Comparison of ENCODE assay signal across 21 cellular contexts in genomic region chr10:95196053-95196452, GRCh38. TPM values are rescaled to one million over a fixed set of nuclear protein-coding genes. Genes with fewer than 3 reads are reported as not detected.
DNase-seq lines count a peak whose midpoint lies in the region; ATAC-seq and TF ChIP-seq lines count a peak whose summit lies in the region.
"Had no signal": no experiment of that assay in that cellular context is flagged by ENCODE, and none has a peak within 500 bp of the region (broad histone marks: within the 10 kb centered on the region; RNA-seq: fewer than 3 reads in every experiment).

No MANE protein-coding gene starts in this region.

- ATAC-seq in HG03457 (IDR thresholded peaks at IDR 0.05; ENCODE audit: unreplicated experiment), result no peak
- ATAC-seq: GM12878, K562, left cardiac atrium had no signal

- H3K27ac Mint-ChIP-seq in activated T-helper 1 cell treated with anti-CD3 and anti-CD28 coated beads, Interleukin-12 subunit alpha, Interleukin-12 subunit beta, Interleukin-2, Interleukin-4 antibody, amounts not matched to agents 30 ng/mL and 10 ng/mL and 1 ng/mL, durations not matched to agents 14 hours and 24 hours and 36 hours, result no peak overlapping the region
- H3K27ac Mint-ChIP-seq: nephron had no signal

- no peaks in the 10 kb centered on the region for H3K36me3 Mint-ChIP-seq in activated T-helper 1 cell treated with anti-CD3 and anti-CD28 coated beads, Interleukin-12 subunit alpha, Interleukin-12 subunit beta, Interleukin-2, Interleukin-4 antibody, amounts not matched to agents 30 ng/mL and 10 ng/mL and 1 ng/mL, durations not matched to agents 14 hours and 24 hours and 36 hours (ENCODE audit: low read depth)

- no peak overlapping the region for H3K4me3 Mint-ChIP-seq in activated T-helper 1 cell treated with anti-CD3 and anti-CD28 coated beads, Interleukin-12 subunit alpha, Interleukin-12 subunit beta, Interleukin-2, Interleukin-4 antibody, amounts not matched to agents 30 ng/mL and 10 ng/mL and 1 ng/mL, durations not matched to agents 14 hours and 24 hours and 36 hours
- H3K4me3 Mint-ChIP-seq: nephron had no signal

- TF ChIP-seq POLR2A in erythroblast (IDR thresholded peaks at IDR 0.05; ENCODE audit: low read length), result no peak

- H3K9me3 Mint-ChIP-seq in activated T-helper 1 cell treated with anti-CD3 and anti-CD28 coated beads, Interleukin-12 subunit alpha, Interleukin-12 subunit beta, Interleukin-2, Interleukin-4 antibody, amounts not matched to agents 30 ng/mL and 10 ng/mL and 1 ng/mL, durations not matched to agents 14 hours and 24 hours and 36 hours, result no peaks in the 10 kb centered on the region

- peak; percentile 22 for DNase-seq in D341Med (ENCODE audit: low spot score)
- peak; percentile 46 for DNase-seq in NCI-H446 treated with DMSO at 0.1 percent for 48 hours (lab: John Stamatoyannopoulos, UW)
- DNase-seq in head of caudate nucleus, result peak in 37 of 42 donors; percentile 5 to 77 (median 35)
- DNase-seq in nucleus accumbens (lab: John Stamatoyannopoulos, UW), result peak in 37 of 56 donors; percentile 1 to 59 (median 19)
- DNase-seq in erythroblast (lab: John Stamatoyannopoulos, UW), result no peak
- no peak for DNase-seq in activated T-helper 1 cell treated with anti-CD3 and anti-CD28 coated beads, Interleukin-12 subunit alpha, Interleukin-12 subunit beta, Interleukin-2, Interleukin-4 antibody, amounts not matched to agents 30 ng/mL and 10 ng/mL and 1 ng/mL, durations not matched to agents 14 hours and 24 hours and 36 hours (ENCODE audit: low spot score)
- no peak for DNase-seq in NCI-H2029 treated with DMSO at 0.1 percent for 48 hours (lab: John Stamatoyannopoulos, UW)
- DNase-seq: activated CD4-positive, alpha-beta T cell treated with anti-CD3 and anti-CD28 coated beads for 4 hours; foreskin melanocyte; GF-D8; left cardiac atrium; mesenchymal stem cell; NCI-H82; SHP77 treated with DMSO at 0.1 percent for 48 hours; stimulated activated CD4-positive, alpha-beta T cell treated with anti-CD3 and anti-CD28 coated beads, Interleukin-12 subunit alpha, Interleukin-12 subunit beta, amount 100 ng/mL, for 4 hours had no signal

- no peaks in the 10 kb centered on the region for H3K4me1 Mint-ChIP-seq in activated T-helper 1 cell treated with anti-CD3 and anti-CD28 coated beads, Interleukin-12 subunit alpha, Interleukin-12 subunit beta, Interleukin-2, Interleukin-4 antibody, amounts not matched to agents 30 ng/mL and 10 ng/mL and 1 ng/mL, durations not matched to agents 14 hours and 24 hours and 36 hours (ENCODE audit: low read depth)
- H3K4me1 Mint-ChIP-seq: nephron had no signal

- peaks cover 5% of the 10 kb centered on the region for H3K27me3 Mint-ChIP-seq in activated T-helper 1 cell treated with anti-CD3 and anti-CD28 coated beads, Interleukin-12 subunit alpha, Interleukin-12 subunit beta, Interleukin-2, Interleukin-4 antibody, amounts not matched to agents 30 ng/mL and 10 ng/mL and 1 ng/mL, durations not matched to agents 14 hours and 24 hours and 36 hours (ENCODE audit: insufficient read depth)

- intact Hi-C loops in head of caudate nucleus (cut with DNase I), result no loop called here
- intact Hi-C loops in activated T-helper 1 cell treated with anti-CD3 and anti-CD28 coated beads, Interleukin-12 subunit alpha, Interleukin-12 subunit beta, Interleukin-2, Interleukin-4 antibody, amounts not matched to agents 30 ng/mL and 10 ng/mL and 1 ng/mL, durations not matched to agents 14 hours and 24 hours and 36 hours (cut with micrococcal nuclease), result no loop called here

RNA-seq across cellular contexts. Expression of gene ACSM6, which starts 2.0 kb away (rescaled TPM):
- not detected in 2 replicates for total RNA-seq in activated T-helper 1 cell treated with anti-CD3 and anti-CD28 coated beads, Interleukin-12 subunit alpha, Interleukin-12 subunit beta, Interleukin-2, Interleukin-4 antibody, amounts not matched to agents 30 ng/mL and 10 ng/mL and 1 ng/mL, durations not matched to agents 14 hours and 24 hours and 36 hours
- total RNA-seq: A673, GM12878, K562, left cardiac atrium, temporal lobe had no signal

Comparison
In these comparisons a context has a peak if more than half of its experiments do, and no peak if none do; other contexts are left out.
1. DNase-seq: peak in D341Med (single experiment), NCI-H446 treated with DMSO at 0.1 percent for 48 hours (single experiment), head of caudate nucleus (37 of 42) and nucleus accumbens (37 of 56); none in erythroblast (0 of 2), activated T-helper 1 cell treated with anti-CD3 and anti-CD28 coated beads, Interleukin-12 subunit alpha, Interleukin-12 subunit beta, Interleukin-2, Interleukin-4 antibody, amounts not matched to agents 30 ng/mL and 10 ng/mL and 1 ng/mL, durations not matched to agents 14 hours and 24 hours and 36 hours (single experiment) and NCI-H2029 treated with DMSO at 0.1 percent for 48 hours (single experiment).